Comparison of ENCODE assay signal across 8 cellular contexts in genomic region chr1:28449904-28450303, GRCh38.
A peak's percentile ranks its signal among the peaks of the same experiment; 100 is the strongest.
DNase-seq lines count a peak whose midpoint lies in the region; ATAC-seq and TF ChIP-seq lines count a peak whose summit lies in the region.

No MANE protein-coding gene starts in this region.

- no peak overlapping the region for H3K4me3 ChIP-seq in KMS-11 (IDR thresholded peaks at IDR 0.05; ENCODE audit: insufficient read depth, low read depth, low read length)

- H3K79me2 ChIP-seq in KMS-11 (ENCODE audit: insufficient read depth, low read depth): peaks cover 7% of the 10 kb centered on the region; the same call in 1 of the 2 replicates

- no peak overlapping the region for H3K4me3 Mint-ChIP-seq in activated naive CD4-positive, alpha-beta T cell treated with anti-CD3 and anti-CD28 coated beads, Interleukin-2, amount 50 U/mL, for 24 hours
- no peak overlapping the region for H3K4me3 Mint-ChIP-seq in nephron progenitor cell

- H2AFZ ChIP-seq in KMS-11 (ENCODE audit: low read depth): no peak overlapping the region

- TF ChIP-seq CTCF in GM10266 (IDR thresholded peaks at IDR 0.05; ENCODE audit: control insufficient read depth, insufficient read depth, low read depth, missing control alignments) (no peak), KMS-11 (conservative IDR thresholded peaks at IDR 0.05; ENCODE audit: low read depth, low read length) (no peak), nephron progenitor cell (IDR thresholded peaks at IDR 0.05) (no peak)

- DNase-seq in GM10266 (ENCODE audit: extremely low spot score) (peak; percentile 62), nephron progenitor cell (no peak), germinal center (ENCODE audit: low spot score) (no peak), DMS79 treated with DMSO at 0.1 percent for 48 hours (lab: John Stamatoyannopoulos, UW) (no peak)

- H4K20me1 ChIP-seq in KMS-11 (ENCODE audit: insufficient read depth): no peaks in the 10 kb centered on the region

- H3K4me1 Mint-ChIP-seq in activated naive CD4-positive, alpha-beta T cell treated with anti-CD3 and anti-CD28 coated beads, Interleukin-2, amount 50 U/mL, for 24 hours: peaks cover 35% of the 10 kb centered on the region
- H3K4me1 Mint-ChIP-seq in nephron progenitor cell: peaks cover 11% of the 10 kb centered on the region

- H3K4me1 ChIP-seq in KMS-11 (ENCODE audit: low read depth, poor library complexity, severe bottlenecking): peaks cover 31% of the 10 kb centered on the region

- no peaks in the 10 kb centered on the region for H3K27me3 Mint-ChIP-seq in activated naive CD4-positive, alpha-beta T cell treated with anti-CD3 and anti-CD28 coated beads, Interleukin-2, amount 50 U/mL, for 24 hours
- no peaks in the 10 kb centered on the region for H3K27me3 Mint-ChIP-seq in nephron progenitor cell (ENCODE audit: low read depth, poor library complexity)

- peak overlapping the region; percentile 37 for H3K4me2 ChIP-seq in KMS-11

- no peak overlapping the region for H3K9ac ChIP-seq in KMS-11

- H3K9me3 Mint-ChIP-seq in activated naive CD4-positive, alpha-beta T cell treated with anti-CD3 and anti-CD28 coated beads, Interleukin-2, amount 50 U/mL, for 24 hours: no peaks in the 10 kb centered on the region
- no peaks in the 10 kb centered on the region for H3K9me3 Mint-ChIP-seq in nephron progenitor cell

- no peaks in the 10 kb centered on the region for H3K27me3 ChIP-seq in KMS-11 (ENCODE audit: insufficient read depth, low read depth)

- H3K36me3 Mint-ChIP-seq in activated naive CD4-positive, alpha-beta T cell treated with anti-CD3 and anti-CD28 coated beads, Interleukin-2, amount 50 U/mL, for 24 hours: peaks cover 10% of the 10 kb centered on the region
- H3K36me3 Mint-ChIP-seq in nephron progenitor cell (ENCODE audit: low read depth): peaks cover 24% of the 10 kb centered on the region

- no peaks in the 10 kb centered on the region for H3K36me3 ChIP-seq in KMS-11 (ENCODE audit: insufficient read depth)

- peak overlapping the region; percentile 38 for H3K27ac Mint-ChIP-seq in activated naive CD4-positive, alpha-beta T cell treated with anti-CD3 and anti-CD28 coated beads, Interleukin-2, amount 50 U/mL, for 24 hours
- H3K27ac Mint-ChIP-seq in nephron progenitor cell: peak overlapping the region; percentile 84

- H3K27ac ChIP-seq in KMS-11: peak overlapping the region; percentile 41; the same call in 1 of the 2 replicates

- ATAC-seq in GM18867 (IDR thresholded peaks at IDR 0.05; ENCODE audit: unreplicated experiment) (no peak), GM21576 (IDR thresholded peaks at IDR 0.05; ENCODE audit: unreplicated experiment) (no peak)
